ENCODE assay signal across 11 cellular contexts in the genomic region with DNA sequence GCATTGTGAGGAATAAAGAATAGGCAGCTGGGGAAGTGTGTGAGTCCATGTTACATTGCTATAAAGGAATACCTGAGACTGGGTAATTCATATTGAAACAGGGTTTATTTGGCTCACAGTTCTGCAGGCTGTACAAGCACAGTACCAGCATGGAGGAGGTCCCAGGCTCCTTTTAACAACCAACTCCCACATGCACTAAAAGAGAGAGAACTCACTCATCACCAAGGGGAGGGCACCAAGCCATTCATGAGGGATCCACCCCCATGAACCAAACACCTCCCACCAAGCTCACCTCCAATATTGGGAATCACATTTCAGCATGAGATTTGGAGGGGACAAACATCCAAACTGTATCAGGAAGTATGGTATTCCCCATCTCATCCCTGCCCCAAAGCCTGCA.
"Had no signal": no experiment of that assay in that cellular context is flagged by ENCODE, and none has a peak within 500 bp of the region (broad histone marks: within the 10 kb centered on the region; RNA-seq: fewer than 3 reads in every experiment).

No MANE protein-coding gene starts in this region.

- H3K27ac Mint-ChIP-seq: GM23338, H9, HFFc6 had no signal

- H3K4me1 Mint-ChIP-seq: GM23338, H9 had no signal

- FAIRE-seq: H1, H54 had no signal

- H3K9ac ChIP-seq: GM23248 had no signal

- H3K4me1 ChIP-seq: HAP-1 had no signal

- H2AFZ ChIP-seq: GM23248, GM23338 had no signal

- H3K4me3 Mint-ChIP-seq: GM23338, H9, HFFc6 had no signal

- H3K9me3 ChIP-seq: HAP-1 had no signal

- H3K4me3 ChIP-seq: GM23248, GM23338, HAP-1 had no signal

- H3K9me3 Mint-ChIP-seq: H9, HFFc6 had no signal

- H3K27ac ChIP-seq: GM23248 had no signal

- H3K4me2 ChIP-seq: GM23338 had no signal

- H3K36me3 ChIP-seq: HAP-1 had no signal

- ATAC-seq: GM23338, HCT116 had no signal

- DNase-seq: GM23248, GOT3, H7, H9, HCEC 1CT, HFFc6 had no signal
